ENCODE assay signal across 8 cellular contexts in the genomic region with DNA sequence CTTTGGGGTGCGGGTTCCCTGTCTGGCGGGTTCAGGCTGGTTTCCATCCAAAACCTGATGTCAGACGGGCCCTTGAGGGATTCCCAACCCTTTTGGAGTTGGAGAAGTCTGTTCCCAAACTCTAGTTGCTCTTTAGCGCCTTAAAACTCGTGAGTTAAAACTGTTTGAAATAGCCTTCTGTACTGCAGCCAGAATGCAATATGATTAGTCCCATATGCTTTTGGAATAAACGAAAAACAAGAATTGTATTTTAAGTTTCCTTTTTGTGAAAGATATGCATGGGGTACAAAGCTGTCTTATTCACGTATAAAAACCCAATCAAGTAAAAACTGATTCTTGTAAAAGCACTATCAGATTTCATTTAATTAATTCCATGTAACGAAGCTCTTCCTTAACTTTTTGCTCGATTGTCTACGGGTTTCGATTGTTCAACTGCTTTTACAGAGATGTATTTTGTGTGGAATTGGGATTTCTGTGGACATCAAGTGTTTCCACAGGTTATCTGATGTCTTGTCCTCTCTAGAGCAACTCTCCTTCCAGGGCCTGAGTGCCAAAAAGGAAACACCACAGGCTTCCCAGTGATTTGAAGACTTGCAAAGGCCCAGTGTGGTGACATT. TPM values are rescaled to one million over a fixed set of nuclear protein-coding genes. Genes with fewer than 3 reads are reported as not detected.
A peak's percentile ranks its signal among the peaks of the same experiment; 100 is the strongest.
DNase-seq lines count a peak whose midpoint lies in the region; ATAC-seq and TF ChIP-seq lines count a peak whose summit lies in the region.

No MANE protein-coding gene starts in this region.

- H3K9me3 ChIP-seq in left ventricle myocardium inferior (replicated peaks) (no peaks in the 10 kb centered on the region), mucosa of stomach (ENCODE audit: control insufficient read depth, low read length) (no peaks in the 10 kb centered on the region), mucosa of descending colon (no peaks in the 10 kb centered on the region)

- H3K36me3 ChIP-seq in left ventricle myocardium inferior (no peaks in the 10 kb centered on the region), mucosa of stomach (ENCODE audit: control insufficient read depth, insufficient read depth, low read length) (no peaks in the 10 kb centered on the region), mucosa of descending colon (ENCODE audit: low read depth) (no peaks in the 10 kb centered on the region)

- peak overlapping the region; percentile 39 for H3K9ac ChIP-seq in mucosa of stomach (ENCODE audit: low read length)

- H3K36me3 Mint-ChIP-seq in chondrocyte (ENCODE audit: low read depth), result peaks cover 2% of the 10 kb centered on the region

- H3K27ac ChIP-seq in left ventricle myocardium inferior (replicated peaks), result peak overlapping the region; percentile 96

- peaks cover 6% of the 10 kb centered on the region for H3K9me3 Mint-ChIP-seq in chondrocyte (ENCODE audit: low read depth)

- peak overlapping the region; percentile 78 for H3K4me3 Mint-ChIP-seq in chondrocyte (ENCODE audit: unreplicated experiment)

- H3K27me3 ChIP-seq in left ventricle myocardium inferior (ENCODE audit: low read depth) (no peaks in the 10 kb centered on the region), mucosa of stomach (ENCODE audit: control insufficient read depth, insufficient read depth, low read length) (no peaks in the 10 kb centered on the region)

- no peak for TF ChIP-seq CTCF in left ventricle myocardium inferior (IDR thresholded peaks at IDR 0.05; ENCODE audit: borderline replicate concordance)
- TF ChIP-seq CTCF in chondrocyte (IDR thresholded peaks at IDR 0.05), result no peak
- TF ChIP-seq CTCF in mucosa of descending colon (IDR thresholded peaks at IDR 0.05), result no peak

- no peaks in the 10 kb centered on the region for H3K27me3 Mint-ChIP-seq in chondrocyte (ENCODE audit: low read depth)

- peaks cover 54% of the 10 kb centered on the region for H3K4me1 ChIP-seq in left ventricle myocardium inferior
- H3K4me1 ChIP-seq in mucosa of stomach (ENCODE audit: control insufficient read depth, insufficient read depth, low read length), result no peaks in the 10 kb centered on the region
- H3K4me1 ChIP-seq in mucosa of descending colon (ENCODE audit: low read depth), result no peaks in the 10 kb centered on the region

- H3K4me3 ChIP-seq in left ventricle myocardium inferior (peak overlapping the region; percentile 74), mucosa of stomach (ENCODE audit: low read length) (no peak overlapping the region), mucosa of descending colon (no peak overlapping the region)

- intact Hi-C loops in left ventricle myocardium inferior (cut with micrococcal nuclease), result no loop called here
- intact Hi-C loops in left cardiac atrium (cut with DNase I), result no loop called here
- intact Hi-C loops in mucosa of descending colon (cut with DNase I, micrococcal nuclease), result no loop called here

- peak overlapping the region; percentile 94 for H3K27ac Mint-ChIP-seq in chondrocyte (ENCODE audit: unreplicated experiment)

- ATAC-seq in left cardiac atrium, result no peak
- ATAC-seq in mucosa of descending colon, result no peak
- ATAC-seq in HG03457 (IDR thresholded peaks at IDR 0.05; ENCODE audit: unreplicated experiment), result no peak

- DNase-seq in left ventricle myocardium inferior, result no peak
- DNase-seq in left cardiac atrium, result no peak
- no peak for DNase-seq in chondrocyte (ENCODE audit: low spot score)
- DNase-seq in globus pallidus (ENCODE audit: low spot score), result no peak
- no peak for DNase-seq in stimulated activated naive CD4-positive, alpha-beta T cell treated with Interleukin-2 at 50 U/mL for 16 hours (lab: John Stamatoyannopoulos, UW)
- DNase-seq in mucosa of descending colon, result no peak

- peaks cover 35% of the 10 kb centered on the region for H3K4me1 Mint-ChIP-seq in chondrocyte (ENCODE audit: low read depth)

RNA-seq across cellular contexts. Expression of a gene that starts 49.5 kb away (rescaled TPM):
- total RNA-seq in left ventricle myocardium inferior, result not detected
- not detected for total RNA-seq in left cardiac atrium
- not detected in 3 replicates for total RNA-seq in chondrocyte
- under 1 TPM in 1 of 3 donors, not detected in 2; 0.49 TPM for total RNA-seq in mucosa of descending colon
